10 cellular contexts compared by ENCODE assay signal in genomic region chr1:52554267-52554640, GRCh38. TPM values are rescaled to one million over a fixed set of nuclear protein-coding genes. Genes with fewer than 3 reads are reported as not detected.
DNase-seq lines count a peak whose midpoint lies in the region; FAIRE-seq and TF ChIP-seq lines count a peak whose summit lies in the region.
"Had no signal": no experiment of that assay in that cellular context is flagged by ENCODE, and none has a peak within 500 bp of the region (broad histone marks: within the 10 kb centered on the region; RNA-seq: fewer than 3 reads in every experiment).

No MANE protein-coding gene starts in this region.

- H2AFZ ChIP-seq in PC-9 (peak overlapping the region; percentile 95), endothelial cell of umbilical vein (ENCODE audit: low read depth, low read length) (peak overlapping the region; percentile 97)

- H3K9ac ChIP-seq in endothelial cell of umbilical vein (replicated peaks; ENCODE audit: extremely low read depth, insufficient read depth, low read length), result peak overlapping the region; percentile 93
- no peak overlapping the region for H3K9ac ChIP-seq in rectal smooth muscle tissue (ENCODE audit: low read length)

- H3K27ac ChIP-seq in PC-9 (no peak overlapping the region), endothelial cell of umbilical vein (ENCODE audit: insufficient read depth, low read depth, low read length) (no peak overlapping the region), rectal smooth muscle tissue (ENCODE audit: low read depth, low read length) (peak overlapping the region; percentile 16)

- H3K4me2 ChIP-seq in PC-9, result peak overlapping the region; percentile 97
- peak overlapping the region; percentile 89 for H3K4me2 ChIP-seq in endothelial cell of umbilical vein (ENCODE audit: insufficient read depth, low read length)

- DNase-seq in NCI-H146 treated with DMSO at 0.1 percent for 48 hours (lab: John Stamatoyannopoulos, UW; ENCODE audit: unreplicated experiment) (peak; percentile 46), NCI-H146 (lab: John Stamatoyannopoulos, UW) (no peak), PC-9 (no peak), endothelial cell of umbilical vein (ENCODE audit: low read depth, low spot score) (no peak), RCC 7860 (ENCODE audit: low spot score) (no peak), NCI-H1436 treated with DMSO at 0.1 percent for 48 hours (lab: John Stamatoyannopoulos, UW) (no peak), NCI-H1105 treated with DMSO at 0.1 percent for 48 hours (lab: John Stamatoyannopoulos, UW) (no peak)
- DNase-seq: stimulated activated CD4-positive, alpha-beta T cell treated with anti-CD3 and anti-CD28 coated beads, Interleukin-4, amount 100 ng/mL, for 4 hours had no signal

- CTCF ChIA-PET in PC-9 (lab: Charles Lee) (no interaction called here), endothelial cell of umbilical vein (lab: Charles Lee) (interaction anchor here (1.4 to 2.7 kb wide), 2 partner anchors 40 to 132 kb away, joined by 5 to 12 read pairs; no protein-coding TSS in a partner anchor)

- H3K27me3 ChIP-seq in PC-9 (ENCODE audit: insufficient read depth, low read depth) (no peaks in the 10 kb centered on the region), endothelial cell of umbilical vein (ENCODE audit: control insufficient read depth in 2 of 2, insufficient read depth in 2 of 2, low read length in 2 of 2) (no peaks in the 10 kb centered on the region), rectal smooth muscle tissue (ENCODE audit: control insufficient read depth, insufficient read depth, low read length) (no peaks in the 10 kb centered on the region)

- H3K4me1 ChIP-seq in PC-9 (replicated peaks; ENCODE audit: insufficient read depth), result peaks cover 30% of the 10 kb centered on the region
- peaks cover 11% of the 10 kb centered on the region for H3K4me1 ChIP-seq in endothelial cell of umbilical vein (ENCODE audit: control insufficient read depth, extremely low read depth, insufficient read depth, low read length)
- H3K4me1 ChIP-seq in rectal smooth muscle tissue (ENCODE audit: control insufficient read depth, insufficient read depth, low read length), result peaks cover 8% of the 10 kb centered on the region

- dilution Hi-C loops in endothelial cell of umbilical vein (cut with MboI; ENCODE audit: extremely low pct_ligation_motif_present, low sequenced_read_pairs), result no loop called here

- FAIRE-seq in endothelial cell of umbilical vein (lab: Jason Lieb, UNC) (no peak), RCC 7860 (lab: Jason Lieb, UNC) (no peak)
- FAIRE-seq: A204.1 had no signal

- BruUV-seq in PC-9 (replicated peaks; lab: Mats Ljungman, UMichigan), result TSS peak; percentile 72
- no TSS peak for BruUV-seq in endothelial cell of umbilical vein (replicated peaks; lab: Mats Ljungman, UMichigan)

- H3F3A ChIP-seq in PC-9 (ENCODE audit: insufficient read depth, low read depth), result peaks cover 18% of the 10 kb centered on the region

- TF ChIP-seq POLR2A in endothelial cell of umbilical vein (IDR thresholded peaks at IDR 0.05; ENCODE audit: low read depth, low read length), result no peak

- H3K36me3 ChIP-seq in PC-9 (ENCODE audit: low read depth) (no peaks in the 10 kb centered on the region), endothelial cell of umbilical vein (ENCODE audit: control insufficient read depth in 2 of 2, extremely low read depth in 1 of 2, insufficient read depth in 2 of 2, low read length in 2 of 2) (no peaks in the 10 kb centered on the region), rectal smooth muscle tissue (ENCODE audit: control insufficient read depth, insufficient read depth, low read length) (no peaks in the 10 kb centered on the region)

- H4K20me1 ChIP-seq in PC-9 (ENCODE audit: insufficient read depth), result peaks cover 16% of the 10 kb centered on the region; the same call in 1 of the 2 replicates
- H4K20me1 ChIP-seq in endothelial cell of umbilical vein (replicated peaks; ENCODE audit: control insufficient read depth, extremely low read depth, insufficient read depth, low read length), result peaks cover 2% of the 10 kb centered on the region

- TF ChIP-seq CTCF in PC-9 (conservative IDR thresholded peaks at IDR 0.05) (no peak), endothelial cell of umbilical vein (IDR thresholded peaks at IDR 0.05; ENCODE audit: extremely low read depth in 1 of 2, insufficient read depth in 1 of 2, low read depth in 1 of 2, low read length in 2 of 2) (no peak)

- H3K4me3 ChIP-seq in PC-9, result peak overlapping the region; percentile 66; the same call in 1 of the 2 replicates
- H3K4me3 ChIP-seq in endothelial cell of umbilical vein (replicated peaks in 1 of 3; ENCODE audit: insufficient read depth in 1 of 3, low read depth in 1 of 3, low read length in 3 of 3), result peak overlapping the region in 2 of 3 experiments; percentile 71 to 97
- peak overlapping the region; percentile 83 for H3K4me3 ChIP-seq in rectal smooth muscle tissue (ENCODE audit: low read length)

- intact Hi-C loops in PC-9 (cut with micrococcal nuclease; ENCODE audit: unreplicated experiment), result no loop called here
- intact Hi-C loops in endothelial cell of umbilical vein (cut with micrococcal nuclease), result loop anchor here (5.0 kb wide), 2 partner anchors 48 to 113 kb away; partner anchors contain the start of gene GPX7

- H3K9me2 ChIP-seq in PC-9 (ENCODE audit: insufficient read depth), result no peaks in the 10 kb centered on the region

- no peaks in the 10 kb centered on the region for H3K9me1 ChIP-seq in endothelial cell of umbilical vein (replicated peaks; ENCODE audit: control insufficient read depth, extremely low read depth, insufficient read depth, low read length)

- H3K79me2 ChIP-seq in PC-9 (ENCODE audit: low read depth) (peaks cover 35% of the 10 kb centered on the region), endothelial cell of umbilical vein (ENCODE audit: control insufficient read depth, insufficient read depth, low read length) (peaks cover 23% of the 10 kb centered on the region)

- POLR2A ChIA-PET in PC-9 (lab: Charles Lee; ENCODE audit: unreplicated experiment) (no interaction called here), endothelial cell of umbilical vein (lab: Charles Lee) (interaction anchor here (1.4 kb wide), 1 partner anchor 150 kb away, joined by 4 read pairs; the partner anchor contains the start of genes ORC1 and PRPF38A)

- no peaks in the 10 kb centered on the region for H3K9me3 ChIP-seq in PC-9 (ENCODE audit: insufficient read depth, low read depth)
- no peaks in the 10 kb centered on the region for H3K9me3 ChIP-seq in endothelial cell of umbilical vein (replicated peaks; ENCODE audit: control insufficient read depth, insufficient read depth, low read length)

TF ChIP-seq in endothelial cell of umbilical vein, 7 proteins besides CTCF, POLR2A, EP300 and RAD21:
- no peak for TF ChIP-seq EZH2 (IDR thresholded peaks at IDR 0.05; ENCODE audit: borderline replicate concordance, low read depth, low read length, severe bottlenecking)
- TF ChIP-seq MAX (IDR thresholded peaks at IDR 0.05; ENCODE audit: insufficient read depth, insufficient read length), result no peak
- TF ChIP-seq FOS (IDR thresholded peaks at IDR 0.05; ENCODE audit: borderline replicate concordance, insufficient read depth, low read length), result no peak
- TF ChIP-seq MYC (IDR thresholded peaks at IDR 0.05; ENCODE audit: low read depth, low read length), result no peak
- TF ChIP-seq JUN (IDR thresholded peaks at IDR 0.05; ENCODE audit: borderline replicate concordance, insufficient read depth, insufficient read length, low read depth), result no peak
- TF ChIP-seq GATA2 (IDR thresholded peaks at IDR 0.05; ENCODE audit: insufficient read depth, insufficient read length, low read depth, low read length), result no peak
- TF ChIP-seq POLR2AphosphoS5 (IDR thresholded peaks at IDR 0.05; ENCODE audit: insufficient read depth, low read depth, low read length), result no peak

RNA-seq across cellular contexts. Expression of gene TUT4, which starts 1.4 kb away (rescaled TPM):
- 76.8 and 78.3 TPM in 2 replicates for total RNA-seq in PC-9 (2021)
- 40.5 and 41.2 TPM in 2 replicates for total RNA-seq in endothelial cell of umbilical vein
- 24.7 and 29.1 TPM in 2 replicates for polyA plus RNA-seq in endothelial cell of umbilical vein
- polyA plus RNA-seq in endothelial cell of umbilical vein (2011; cell fraction: cytosol; rRNA removed), result 20.4 and 21.5 TPM in 2 replicates
- polyA plus RNA-seq in endothelial cell of umbilical vein (2011; cell fraction: nucleus; rRNA removed), result 94.4 and 107 TPM in 2 replicates
- polyA plus RNA-seq in endothelial cell of umbilical vein (2012), result 23.4 and 25.1 TPM in 2 replicates
- polyA minus RNA-seq in endothelial cell of umbilical vein, result 27.7 and 37.1 TPM in 2 replicates
- 23.9 TPM for polyA minus RNA-seq in endothelial cell of umbilical vein (2011; cell fraction: cytosol; rRNA and poly(A)+ RNA removed)
- polyA minus RNA-seq in endothelial cell of umbilical vein (2011; cell fraction: nucleus; rRNA and poly(A)+ RNA removed), result 41.4 and 60.4 TPM in 2 replicates

RNA-seq across cellular contexts. Expression of gene GPX7, which starts 47.9 kb away (rescaled TPM):
- 0.43 TPM in 1 of 2 replicates, not detected in the other for total RNA-seq in PC-9 (2021)
- total RNA-seq in endothelial cell of umbilical vein, result 8.9 and 26.3 TPM in 2 replicates
- 25.7 and 26.2 TPM in 2 replicates for polyA plus RNA-seq in endothelial cell of umbilical vein
- 17.3 and 20.1 TPM in 2 replicates for polyA plus RNA-seq in endothelial cell of umbilical vein (2011; cell fraction: cytosol; rRNA removed)
- 5.9 and 7.3 TPM in 2 replicates for polyA plus RNA-seq in endothelial cell of umbilical vein (2011; cell fraction: nucleus; rRNA removed)
- 15.1 and 20.5 TPM in 2 replicates for polyA plus RNA-seq in endothelial cell of umbilical vein (2012)
- 10.2 and 10.5 TPM in 2 replicates for polyA minus RNA-seq in endothelial cell of umbilical vein
- not detected for polyA minus RNA-seq in endothelial cell of umbilical vein (2011; cell fraction: cytosol; rRNA and poly(A)+ RNA removed)
- polyA minus RNA-seq in endothelial cell of umbilical vein (2011; cell fraction: nucleus; rRNA and poly(A)+ RNA removed), result 2.4 and 4.0 TPM in 2 replicates
